ENCODE assay signal across 17 cellular contexts in genomic region chr6:39594304-39594703, GRCh38.
DNase-seq lines count a peak whose midpoint lies in the region; ATAC-seq and TF ChIP-seq lines count a peak whose summit lies in the region.
"Had no signal": no experiment of that assay in that cellular context is flagged by ENCODE, and none has a peak within 500 bp of the region (broad histone marks: within the 10 kb centered on the region; RNA-seq: fewer than 3 reads in every experiment).

No MANE protein-coding gene starts in this region.

- DNase-seq in NCI-H1694 (lab: John Stamatoyannopoulos, UW) (peak; percentile 11), SK-N-MC (ENCODE audit: low read depth, low spot score) (no peak), retinal pigment epithelial cell (ENCODE audit: low read depth) (peak; percentile 35)
- DNase-seq in activated naive CD4-positive, alpha-beta T cell treated with anti-CD3 and anti-CD28 coated beads, Interleukin-2, amount 50 U/mL, for 72 hours (ENCODE audit: low spot score in 2 of 2): no peak
- DNase-seq: Caco-2; CD4-positive, CD25-positive, alpha-beta regulatory T cell; CD8-positive, alpha-beta T cell; DMS153; DND-41; GOT3; HFFc6 had no signal

- TF ChIP-seq CTCF in retinal pigment epithelial cell (conservative IDR thresholded peaks at IDR 0.05; ENCODE audit: low read depth, low read length): no peak

- H3K9me3 ChIP-seq in SK-N-MC (ENCODE audit: low read depth, low read length): no peaks in the 10 kb centered on the region
- H3K9me3 ChIP-seq: BLaER1, Caco-2, HAP-1 had no signal

- H3K27ac ChIP-seq in SK-N-MC: peak overlapping the region; percentile 61
- H3K27ac ChIP-seq: BLaER1, C4-2B had no signal

- no peak overlapping the region for H3K27ac Mint-ChIP-seq in activated naive CD4-positive, alpha-beta T cell treated with anti-CD3 and anti-CD28 coated beads, Interleukin-2, amount 50 U/mL, for 72 hours
- H3K27ac Mint-ChIP-seq: B cell; CD4-positive, CD25-positive, alpha-beta regulatory T cell; CD8-positive, alpha-beta T cell; HFFc6 had no signal

- H3K9ac ChIP-seq in SK-N-MC (ENCODE audit: insufficient read length): no peak overlapping the region
- H3K9ac ChIP-seq: BLaER1 had no signal

- no peak for ATAC-seq in activated naive CD4-positive, alpha-beta T cell treated with anti-CD3 and anti-CD28 coated beads, Interleukin-2, amount 50 U/mL, for 72 hours
- ATAC-seq in GM21576 (IDR thresholded peaks at IDR 0.05; ENCODE audit: unreplicated experiment) (no peak), HG03097 (IDR thresholded peaks at IDR 0.05; ENCODE audit: low FRiP score, unreplicated experiment) (no peak)
- ATAC-seq: CD8-positive, alpha-beta T cell had no signal

- H3K9me3 Mint-ChIP-seq in activated naive CD4-positive, alpha-beta T cell treated with anti-CD3 and anti-CD28 coated beads, Interleukin-2, amount 50 U/mL, for 72 hours: no peaks in the 10 kb centered on the region
- H3K9me3 Mint-ChIP-seq: CD8-positive, alpha-beta T cell had no signal

- no peaks in the 10 kb centered on the region for H3K36me3 Mint-ChIP-seq in activated naive CD4-positive, alpha-beta T cell treated with anti-CD3 and anti-CD28 coated beads, Interleukin-2, amount 50 U/mL, for 72 hours
- H3K36me3 Mint-ChIP-seq: CD4-positive, CD25-positive, alpha-beta regulatory T cell; CD8-positive, alpha-beta T cell had no signal

- H3K36me3 ChIP-seq in SK-N-MC (ENCODE audit: insufficient read depth, low read length): no peaks in the 10 kb centered on the region
- H3K36me3 ChIP-seq: BLaER1, HAP-1 had no signal

- H3K4me3 ChIP-seq in SK-N-MC (no peak overlapping the region), retinal pigment epithelial cell (ENCODE audit: low read length) (no peak overlapping the region)
- H3K4me3 ChIP-seq: BLaER1, HAP-1 had no signal

Comparison
In these comparisons a context has a peak if more than half of its experiments do, and no peak if none do; other contexts are left out.
1. DNase-seq: peak in NCI-H1694 (single experiment) and retinal pigment epithelial cell (single experiment); none in SK-N-MC (single experiment) and activated naive CD4-positive, alpha-beta T cell treated with anti-CD3 and anti-CD28 coated beads, Interleukin-2, amount 50 U/mL, for 72 hours (0 of 2).